ENCODE assay signal across 1 cellular context in genomic region chr5:69559908-69560330, GRCh38.
A peak's percentile ranks its signal among the peaks of the same experiment; 100 is the strongest.
TF ChIP-seq lines count a peak whose summit lies in the region.
"Not testable (repeated sequence)": the region's sequence is repeated elsewhere in the genome, so short reads cannot be mapped to it uniquely, and the experiment has no call there.

GTF2H2C (plus strand) TSS chr5:69560191; CDS start chr5:69565133, 4,942 bp downstream.

TF ChIP-seq in HepG2, 621 proteins besides CTCF, POLR2A, EP300 and RAD21 (continued from another document and continues in another):
- TF ChIP-seq ATF2 (CRISPR knock-in tag; IDR thresholded peaks at IDR 0.05) (0 out of 2 replicates have a peak, but pooled peaks have one; percentile 47), ZNF335 (CRISPR knock-in tag; IDR thresholded peaks at IDR 0.05) (peak; percentile 89; the same call in 1 of the 2 replicates), ELF3 (CRISPR knock-in tag; IDR thresholded peaks at IDR 0.05) (peak; percentile 79; the same call in 1 of the 2 replicates), NR2C2 (CRISPR knock-in tag; IDR thresholded peaks at IDR 0.05; ENCODE audit: borderline replicate concordance) (peak; percentile 46; the same call in 1 of the 2 replicates), ERF (CRISPR knock-in tag; IDR thresholded peaks at IDR 0.05) (peak; percentile 69; the same call in 1 of the 2 replicates), SOX5 (CRISPR knock-in tag; IDR thresholded peaks at IDR 0.05; ENCODE audit: borderline replicate concordance) (peak; percentile 49; the same call in 1 of the 2 replicates), THRA (CRISPR knock-in tag; IDR thresholded peaks at IDR 0.05; ENCODE audit: borderline replicate concordance) (peak; percentile 48; the same call in 1 of the 2 replicates), ADNP (CRISPR knock-in tag; IDR thresholded peaks at IDR 0.05) (0 out of 2 replicates have a peak, but pooled peaks have one; percentile 23), KMT2A (CRISPR knock-in tag; IDR thresholded peaks at IDR 0.05) (peak; percentile 91; the same call in 1 of the 2 replicates), HMGXB3 (CRISPR knock-in tag; IDR thresholded peaks at IDR 0.05; ENCODE audit: borderline replicate concordance) (peak; percentile 47; the same call in 1 of the 2 replicates), ZGPAT (CRISPR knock-in tag; IDR thresholded peaks at IDR 0.05) (peak; percentile 80), PHF8 (CRISPR knock-in tag; IDR thresholded peaks at IDR 0.05) (peak; percentile 71), THAP11 (CRISPR knock-in tag; IDR thresholded peaks at IDR 0.05) (peak; percentile 88), HMGXB4 (CRISPR knock-in tag; IDR thresholded peaks at IDR 0.05; ENCODE audit: borderline replicate concordance in 1 of 2, low read depth in 1 of 2) (peak in 1 of 2 experiments; percentile 75; a peak in 1 of 4 replicates), GATAD2A (CRISPR knock-in tag; IDR thresholded peaks at IDR 0.05) (peak; percentile 70), PATZ1 (CRISPR knock-in tag; IDR thresholded peaks at IDR 0.05) (0 out of 2 replicates have a peak, but pooled peaks have one; percentile 15), TSC22D2 (CRISPR knock-in tag; IDR thresholded peaks at IDR 0.05; ENCODE audit: borderline replicate concordance) (0 out of 2 replicates have a peak, but pooled peaks have one; percentile 41), MIER2 (CRISPR knock-in tag; IDR thresholded peaks at IDR 0.05) (peak; percentile 62; the same call in 1 of the 2 replicates), GATAD1 (CRISPR knock-in tag; IDR thresholded peaks at IDR 0.05) (peak; percentile 90), MLX (CRISPR knock-in tag; IDR thresholded peaks at IDR 0.05) (0 out of 2 replicates have a peak, but pooled peaks have one; percentile 18), MED1 (CRISPR knock-in tag; IDR thresholded peaks at IDR 0.05) (peak; percentile 57; the same call in 1 of the 2 replicates), MEIS2 (CRISPR knock-in tag; IDR thresholded peaks at IDR 0.05) (0 out of 2 replicates have a peak, but pooled peaks have one; percentile 45), CBFB (CRISPR knock-in tag; IDR thresholded peaks at IDR 0.05) (peak; percentile 41; the same call in 1 of the 2 replicates), POLR2AphosphoS5 (IDR thresholded peaks at IDR 0.05; ENCODE audit: low read depth, low read length) (peak; percentile 54), KLF11 (CRISPR knock-in tag; IDR thresholded peaks at IDR 0.05) (peak; percentile 27; the same call in 1 of the 2 replicates), CEBPG (CRISPR knock-in tag; IDR thresholded peaks at IDR 0.05) (0 out of 2 replicates have a peak, but pooled peaks have one; percentile 19), CREB1 (CRISPR knock-in tag; IDR thresholded peaks at IDR 0.05) (peak; percentile 32; the same call in 1 of the 2 replicates), KLF6 (CRISPR knock-in tag; IDR thresholded peaks at IDR 0.05) (0 out of 2 replicates have a peak, but pooled peaks have one; percentile 68), BRD4 (CRISPR knock-in tag; IDR thresholded peaks at IDR 0.05) (0 out of 2 replicates have a peak, but pooled peaks have one; percentile 50), KMT2B (CRISPR knock-in tag; IDR thresholded peaks at IDR 0.05) (peak; percentile 84), CBX1 (IDR thresholded peaks at IDR 0.05; ENCODE audit: low read depth) (peak; percentile 40), TFDP1 (CRISPR knock-in tag; IDR thresholded peaks at IDR 0.05; ENCODE audit: borderline replicate concordance) (peak; percentile 36; the same call in 1 of the 2 replicates), KDM3A (CRISPR knock-in tag; IDR thresholded peaks at IDR 0.05; ENCODE audit: low read depth) (peak; percentile 81), E2F1 (CRISPR knock-in tag; IDR thresholded peaks at IDR 0.05) (0 out of 2 replicates have a peak, but pooled peaks have one; percentile 36), ZFY (CRISPR knock-in tag; IDR thresholded peaks at IDR 0.05) (peak; percentile 60; the same call in 1 of the 2 replicates), ELF1 (CRISPR knock-in tag; IDR thresholded peaks at IDR 0.05) (peak; percentile 78; the same call in 1 of the 2 replicates), YEATS4 (CRISPR knock-in tag; IDR thresholded peaks at IDR 0.05; ENCODE audit: borderline replicate concordance) (peak; percentile 79), MYC (CRISPR knock-in tag; IDR thresholded peaks at IDR 0.05; ENCODE audit: borderline replicate concordance) (peak; percentile 81; the same call in 1 of the 2 replicates)
- TF ChIP-seq CREB1 (IDR thresholded peaks at IDR 0.05) = not testable (repeated sequence)
